In the genomic region with DNA sequence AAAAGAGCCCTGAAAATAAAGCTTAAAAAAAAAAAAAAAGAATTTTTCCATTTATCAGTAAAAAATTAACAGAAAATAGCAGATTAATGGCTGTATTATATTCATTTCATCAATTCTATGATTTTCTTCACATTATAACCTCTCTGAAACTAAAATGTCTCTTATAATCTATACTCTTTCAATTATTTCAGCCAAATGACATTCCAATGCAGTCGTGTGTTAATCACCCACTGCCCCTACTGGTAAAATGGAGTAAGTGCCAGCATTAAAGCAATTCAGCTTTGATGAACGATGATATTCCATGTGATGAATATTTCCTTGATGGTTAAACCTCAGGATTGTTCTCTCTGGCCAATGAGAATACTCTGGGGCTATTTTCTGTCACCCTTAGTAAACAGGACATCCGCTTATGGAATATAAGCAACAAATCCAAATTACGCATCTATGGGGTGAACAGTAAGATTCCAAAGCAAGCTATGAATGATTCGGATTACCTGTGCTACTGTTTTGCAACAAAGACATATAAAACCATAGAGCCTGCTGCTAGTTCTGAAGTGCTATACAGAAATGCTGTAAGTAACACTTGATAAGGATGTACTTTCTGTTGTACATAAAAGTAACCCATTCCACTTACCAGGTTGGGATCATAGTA, we compare ENCODE assay signal across 8 cellular contexts. TPM values are rescaled to one million over a fixed set of nuclear protein-coding genes. Genes with fewer than 3 reads are reported as not detected.
DNase-seq lines count a peak whose midpoint lies in the region; ATAC-seq, FAIRE-seq and TF ChIP-seq lines count a peak whose summit lies in the region.

No MANE protein-coding gene starts in this region.

- no peak for ATAC-seq in HG03039 (IDR thresholded peaks at IDR 0.05; ENCODE audit: unreplicated experiment)
- ATAC-seq in GM21515 (IDR thresholded peaks at IDR 0.05; ENCODE audit: unreplicated experiment), result no peak

- no peak for TF ChIP-seq POLR2A in esophagus squamous epithelium (IDR thresholded peaks at IDR 0.05)
- no peak for TF ChIP-seq POLR2A in lower leg skin (IDR thresholded peaks at IDR 0.05)

- FAIRE-seq in RCC 7860 (lab: Jason Lieb, UNC), result peak; percentile 44

- TF ChIP-seq CTCF in esophagus squamous epithelium (IDR thresholded peaks at IDR 0.05) (peak; percentile 60 to 82 (median 75)), lower leg skin (IDR thresholded peaks at IDR 0.05) (no peak)

- no peak overlapping the region for H3K27ac ChIP-seq in esophagus squamous epithelium

- DNase-seq in EH (ENCODE audit: low read depth), result peak; percentile 44
- peak; percentile 55 for DNase-seq in HEK293T (ENCODE audit: extremely low spot score)
- DNase-seq in RCC 7860 (ENCODE audit: low spot score), result peak; percentile 13
- no peak for DNase-seq in esophagus squamous epithelium (lab: John Stamatoyannopoulos, UW)
- DNase-seq in retina, result peak; percentile 7
- DNase-seq in lower leg skin (ENCODE audit: low spot score in 2 of 2), result no peak

- POLR2A ChIA-PET in HEK293T (lab: Yijun Ruan, JAX), result no interaction called here

- intact Hi-C loops in esophagus squamous epithelium (cut with DNase I) (loop anchor here (5.0 to 10.0 kb wide), 3 partner anchors 187 to 355 kb away; a partner anchor contains a TSS), lower leg skin (cut with DNase I; ENCODE audit: low total_unique reads) (no loop called here)

- WGBS in esophagus squamous epithelium, 2 donors, result 58 to 59% methylated on average over 5 of the region's 5 CpGs
- 57 to 62% methylated on average over 5 of the region's 5 CpGs for WGBS in lower leg skin, 2 donors

- no peak overlapping the region for H3K4me3 ChIP-seq in esophagus squamous epithelium
- no peak overlapping the region for H3K4me3 ChIP-seq in lower leg skin (ENCODE audit: low read depth, poor library complexity, severe bottlenecking)

- H3K36me3 ChIP-seq in esophagus squamous epithelium, result peaks cover 0 to 57% (median 0%) of the 10 kb centered on the region in 3 donors

- CTCF ChIA-PET in HEK293T (lab: Yijun Ruan, JAX), result interaction anchor here (0.6 to 1.2 kb wide), 5 partner anchors 14 to 163 kb away, joined by 3 to 5 read pairs (median 3); no protein-coding TSS in a partner anchor

- H3K27me3 ChIP-seq in esophagus squamous epithelium, result no peaks in the 10 kb centered on the region

- H3K4me1 ChIP-seq in esophagus squamous epithelium, result peaks cover 0 to 16% (median 5%) of the 10 kb centered on the region in 3 donors

- H3K9me3 ChIP-seq in esophagus squamous epithelium, result no peaks in the 10 kb centered on the region

TF ChIP-seq in HEK293T, 16 proteins besides CTCF, POLR2A, EP300 and RAD21:
- TF ChIP-seq SP1 (IDR thresholded peaks at IDR 0.05) (no peak), ZNF384 (IDR thresholded peaks at IDR 0.05) (0 out of 2 replicates have a peak, but pooled peaks have one; percentile 36)

RNA-seq across cellular contexts. Expression of a gene that starts 20.3 kb away (rescaled TPM):
- total RNA-seq in esophagus squamous epithelium (under 1 TPM in 2 of 4 donors, not detected in 2; 0.38 to 0.53 TPM), lower leg skin (under 1 TPM in 1 of 4 donors, not detected in 3; 0.58 TPM)

Comparison
In these comparisons a context has a peak if more than half of its experiments do, and no peak if none do; other contexts are left out.
1. DNase-seq: peak in EH (single experiment), HEK293T (single experiment), RCC 7860 (single experiment) and retina (single experiment); none in esophagus squamous epithelium (single experiment) and lower leg skin (0 of 2).
2. CTCF ChIP-seq: peak in esophagus squamous epithelium (6 of 6); none in lower leg skin (0 of 3).